In genomic region chr22:37157516-37158289, GRCh38 we compare ENCODE assay signal across 1 cellular context.
A peak's percentile ranks its signal among the peaks of the same experiment; 100 is the strongest.
TF ChIP-seq lines count a peak whose summit lies in the region.

No MANE protein-coding gene starts in this region.

TF ChIP-seq in HepG2, 621 proteins besides CTCF, POLR2A, EP300 and RAD21:
- TF ChIP-seq, protein P1, sequence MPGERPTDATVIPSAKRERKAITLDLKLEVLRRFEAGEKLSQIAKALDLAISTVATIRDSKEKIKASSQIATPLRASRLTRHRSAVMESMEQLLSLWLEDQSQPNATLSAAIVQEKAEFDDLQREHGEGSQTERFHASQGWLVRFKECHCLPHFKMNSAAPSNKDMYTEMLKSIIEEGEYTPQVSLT (CRISPR knock-in tag; IDR thresholded peaks at IDR 0.05; ENCODE audit: borderline replicate concordance, low read depth), result no peak
- no peak for TF ChIP-seq ZNF263 (CRISPR knock-in tag; IDR thresholded peaks at IDR 0.05)
- no peak for TF ChIP-seq GATA4 (IDR thresholded peaks at IDR 0.05; ENCODE audit: borderline replicate concordance, low read depth)
- TF ChIP-seq BHLHE40 (IDR thresholded peaks at IDR 0.05; ENCODE audit: low read length), result 0 out of 2 replicates have a peak, but pooled peaks have one; percentile 52
- TF ChIP-seq, protein P2, sequence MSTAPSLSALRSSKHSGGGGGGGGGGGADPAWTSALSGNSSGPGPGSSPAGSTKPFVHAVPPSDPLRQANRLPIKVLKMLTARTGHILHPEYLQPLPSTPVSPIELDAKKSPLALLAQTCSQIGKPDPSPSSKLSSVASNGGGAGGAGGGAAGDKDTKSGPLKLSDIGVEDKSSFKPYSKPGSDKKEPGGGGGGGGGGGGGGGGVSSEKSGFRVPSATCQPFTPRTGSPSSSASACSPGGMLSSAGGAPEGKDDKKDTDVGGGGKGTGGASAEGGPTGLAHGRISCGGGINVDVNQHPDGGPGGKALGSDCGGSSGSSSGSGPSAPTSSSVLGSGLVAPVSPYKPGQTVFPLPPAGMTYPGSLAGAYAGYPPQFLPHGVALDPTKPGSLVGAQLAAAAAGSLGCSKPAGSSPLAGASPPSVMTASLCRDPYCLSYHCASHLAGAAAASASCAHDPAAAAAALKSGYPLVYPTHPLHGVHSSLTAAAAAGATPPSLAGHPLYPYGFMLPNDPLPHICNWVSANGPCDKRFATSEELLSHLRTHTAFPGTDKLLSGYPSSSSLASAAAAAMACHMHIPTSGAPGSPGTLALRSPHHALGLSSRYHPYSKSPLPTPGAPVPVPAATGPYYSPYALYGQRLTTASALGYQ (CRISPR knock-in tag; IDR thresholded peaks at IDR 0.05), result no peak
- TF ChIP-seq, protein P3, sequence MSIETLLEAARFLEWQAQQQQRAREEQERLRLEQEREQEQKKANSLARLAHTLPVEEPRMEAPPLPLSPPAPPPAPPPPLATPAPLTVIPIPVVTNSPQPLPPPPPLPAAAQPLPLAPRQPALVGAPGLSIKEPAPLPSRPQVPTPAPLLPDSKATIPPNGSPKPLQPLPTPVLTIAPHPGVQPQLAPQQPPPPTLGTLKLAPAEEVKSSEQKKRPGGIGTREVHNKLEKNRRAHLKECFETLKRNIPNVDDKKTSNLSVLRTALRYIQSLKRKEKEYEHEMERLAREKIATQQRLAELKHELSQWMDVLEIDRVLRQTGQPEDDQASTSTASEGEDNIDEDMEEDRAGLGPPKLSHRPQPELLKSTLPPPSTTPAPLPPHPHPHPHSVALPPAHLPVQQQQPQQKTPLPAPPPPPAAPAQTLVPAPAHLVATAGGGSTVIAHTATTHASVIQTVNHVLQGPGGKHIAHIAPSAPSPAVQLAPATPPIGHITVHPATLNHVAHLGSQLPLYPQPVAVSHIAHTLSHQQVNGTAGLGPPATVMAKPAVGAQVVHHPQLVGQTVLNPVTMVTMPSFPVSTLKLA (IDR thresholded peaks at IDR 0.05), result peak; percentile 36; the same call in 1 of the 2 replicates
- TF ChIP-seq ZNF709 (CRISPR knock-in tag; IDR thresholded peaks at IDR 0.05), result no peak
- TF ChIP-seq ZNF749 (CRISPR knock-in tag; IDR thresholded peaks at IDR 0.05; ENCODE audit: borderline replicate concordance), result no peak
- TF ChIP-seq SRSF9 (IDR thresholded peaks at IDR 0.05; ENCODE audit: borderline replicate concordance, insufficient read depth, low read depth, low read length, poor library complexity, severe bottlenecking), result no peak
- TF ChIP-seq ZNF589 (CRISPR knock-in tag; conservative IDR thresholded peaks at IDR 0.05), result no peak
- no peak for TF ChIP-seq ZSCAN21 (CRISPR knock-in tag; IDR thresholded peaks at IDR 0.05; ENCODE audit: borderline replicate concordance)
- TF ChIP-seq SIN3B (IDR thresholded peaks at IDR 0.05; ENCODE audit: low read length), result no peak
- no peak for TF ChIP-seq SP140L (CRISPR knock-in tag; IDR thresholded peaks at IDR 0.05; ENCODE audit: borderline replicate concordance)
